ENCODE assay signal across 31 cellular contexts in genomic region chr6:93799226-93799625, GRCh38.
DNase-seq lines count a peak whose midpoint lies in the region; ATAC-seq, FAIRE-seq and TF ChIP-seq lines count a peak whose summit lies in the region.
"Had no signal": no experiment of that assay in that cellular context is flagged by ENCODE, and none has a peak within 500 bp of the region (broad histone marks: within the 10 kb centered on the region; RNA-seq: fewer than 3 reads in every experiment).

No MANE protein-coding gene starts in this region.

- H3K4me3 ChIP-seq in astrocyte of the spinal cord (ENCODE audit: low read depth, low read length) (no peak overlapping the region), kidney (ENCODE audit: low read length in 2 of 2) (peak overlapping the region; percentile 3 to 36)
- H3K4me3 ChIP-seq: lower lobe of right lung, neural progenitor cell, prostate gland, SJSA1, skin epidermis, stomach, tibial artery had no signal

- H3K4me1 ChIP-seq in kidney (ENCODE audit: control insufficient read depth in 1 of 2, insufficient read depth in 1 of 2, low read depth in 1 of 2, low read length in 2 of 2): peaks cover 0 to 3% of the 10 kb centered on the region in 2 donors
- H3K4me1 ChIP-seq: lower lobe of right lung, prostate gland, SJSA1, stomach, tibial artery had no signal

- no peak for FAIRE-seq in kidney (lab: Jason Lieb, UNC)
- FAIRE-seq: endometrium, TTC549 had no signal

- no peak overlapping the region for H3K27ac ChIP-seq in kidney (ENCODE audit: low read depth in 2 of 2, low read length in 2 of 2)
- H3K27ac ChIP-seq: C4-2B, lower lobe of right lung, neural progenitor cell, prostate gland, SJSA1, skin epidermis, stomach, tibial artery had no signal

- DNase-seq in Caki2 (ENCODE audit: low read depth) (peak; percentile 49), astrocyte of the spinal cord (ENCODE audit: low read depth, low spot score) (peak; percentile 52), kidney (no peak), renal cortical epithelial cell (ENCODE audit: low read depth) (peak; percentile 92), Ammon's horn (ENCODE audit: low spot score) (no peak), left lobe of liver (ENCODE audit: low spot score) (no peak), SKM-1 (lab: John Stamatoyannopoulos, UW; ENCODE audit: unreplicated experiment) (no peak)
- DNase-seq: activated CD4-positive, alpha-beta T cell treated with anti-CD3 and anti-CD28 coated beads, Interleukin-2, amount 50 U/mL, for 4 hours; activated naive CD4-positive, alpha-beta T cell treated with anti-CD3 and anti-CD28 coated beads, Interleukin-2, amount 50 U/mL, for 16 hours; Calu3; caudate nucleus; DMS79 treated with DMSO at 0.1 percent for 48 hours; GF-D8; islet precursor cell; lower lobe of right lung; NCI-H1105 treated with DMSO at 0.1 percent for 48 hours; NCI-H2029 treated with DMSO at 0.1 percent for 48 hours; RPMI8226; stimulated activated CD4-positive, alpha-beta T cell treated with anti-CD3 and anti-CD28 coated beads, Interleukin-1b, Interleukin-23, amount 100 ng/mL, for 48 hours; stimulated activated CD8-positive, alpha-beta memory T cell treated with anti-CD3 and anti-CD28 coated beads, Interleukin-4, amount 100 ng/mL, for 48 hours; stomach; tibial artery had no signal

- intact Hi-C loops in kidney (cut with DNase I): no loop called here

- in situ Hi-C loops in Caki2 (cut with HindIII; ENCODE audit: low pct_unique_long_range_greater_than_20kb, low sequenced_read_pairs) (no loop called here), astrocyte of the spinal cord (cut with HindIII; ENCODE audit: low sequenced_read_pairs) (no loop called here)

- no peaks in the 10 kb centered on the region for H3K9me3 ChIP-seq in kidney (ENCODE audit: control insufficient read depth in 1 of 2, low read length in 2 of 2)
- H3K9me3 ChIP-seq: lower lobe of right lung, prostate gland, SJSA1, stomach, tibial artery had no signal

- no peak overlapping the region for H3K9ac ChIP-seq in kidney (ENCODE audit: low read length in 2 of 2)
- H3K9ac ChIP-seq: neural progenitor cell had no signal

- ATAC-seq in left lobe of liver (no peak), GM19324 (IDR thresholded peaks at IDR 0.05; ENCODE audit: low FRiP score, unreplicated experiment) (no peak)
- ATAC-seq: HCT116, lower lobe of right lung had no signal

- TF ChIP-seq CTCF in astrocyte of the spinal cord (IDR thresholded peaks at IDR 0.05; ENCODE audit: low read depth, low read length): no peak
- TF ChIP-seq CTCF in kidney (IDR thresholded peaks at IDR 0.05; ENCODE audit: borderline replicate concordance, extremely low read depth, insufficient read depth): no peak

- H3K36me3 ChIP-seq in kidney (ENCODE audit: control insufficient read depth in 1 of 2, insufficient read depth in 2 of 2, low read length in 2 of 2): no peaks in the 10 kb centered on the region
- H3K36me3 ChIP-seq: lower lobe of right lung, neural progenitor cell, prostate gland, SJSA1, stomach, tibial artery had no signal

Comparison
In these comparisons a context has a peak if more than half of its experiments do, and no peak if none do; other contexts are left out.
1. DNase-seq: peak in Caki2 (single experiment), astrocyte of the spinal cord (single experiment) and renal cortical epithelial cell (single experiment); none in kidney (single experiment), Ammon's horn (single experiment), left lobe of liver (single experiment) and SKM-1 (single experiment).